ENCODE assay signal across 26 cellular contexts in genomic region chr2:34332813-34333212, GRCh38.
"Had no signal": no experiment of that assay in that cellular context is flagged by ENCODE, and none has a peak within 500 bp of the region (broad histone marks: within the 10 kb centered on the region; RNA-seq: fewer than 3 reads in every experiment).

No MANE protein-coding gene starts in this region.

- H2AFZ ChIP-seq: parathyroid adenoma had no signal

- ATAC-seq: effector memory CD8-positive, alpha-beta T cell; left lung; natural killer cell treated with Interleukin-12 subunit alpha and Interleukin-12 subunit beta and Interleukin-15 and Interleukin-18, amount 100 ng/mL, for 72 hours; sciatic nerve; stimulated activated effector memory CD8-positive, alpha-beta T cell treated with anti-CD3 and anti-CD28 coated beads, Interleukin-12 subunit alpha, Interleukin-12 subunit beta, amount 100 ng/mL, for 72 hours; stimulated activated naive CD8-positive, alpha-beta T cell treated with anti-CD3 and anti-CD28 coated beads, Interleukin-15, Interleukin-2, amounts not matched to agents 100 U/mL and 50 U/mL, for 24 hours had no signal

- H3K27me3 ChIP-seq: left lung, right atrium auricular region, tibial nerve, upper lobe of left lung, uterus had no signal

- H3K9me3 ChIP-seq: left lung, right atrium auricular region, thoracic aorta, tibial nerve, upper lobe of left lung, uterus had no signal

- DNase-seq: caudate nucleus; cerebellar nuclear complex; cortex of kidney; effector memory CD8-positive, alpha-beta T cell; head of caudate nucleus; kidney; left lung; stimulated activated CD4-positive, alpha-beta T cell treated with anti-CD3 and anti-CD28 coated beads, Interleukin-12 subunit alpha, Interleukin-12 subunit beta, amount 100 ng/mL, for 4 hours; stimulated activated CD4-positive, alpha-beta T cell treated with anti-CD3 and anti-CD28 coated beads, Interleukin-2, amount 100 ng/mL, for 24 hours; stimulated activated CD4-positive, alpha-beta T cell treated with anti-CD3 and anti-CD28 coated beads, Interleukin-4, amount 100 ng/mL, for 24 hours; stimulated activated naive CD8-positive, alpha-beta T cell treated with anti-CD3 and anti-CD28 coated beads, Interleukin-15, Interleukin-2, amounts not matched to agents 100 U/mL and 50 U/mL, for 24 hours; substantia nigra; upper lobe of left lung; uterus had no signal

- H3K27me3 Mint-ChIP-seq: effector memory CD8-positive, alpha-beta T cell; natural killer cell treated with Interleukin-12 subunit alpha and Interleukin-12 subunit beta and Interleukin-15 and Interleukin-18, amount 100 ng/mL, for 72 hours had no signal

- H3K79me2 ChIP-seq: parathyroid adenoma had no signal

- H3K4me2 ChIP-seq: smooth muscle cell had no signal

- H3K9ac ChIP-seq: parathyroid adenoma had no signal

- H3K36me3 ChIP-seq: left lung, right atrium auricular region, thoracic aorta, tibial nerve, upper lobe of left lung, uterus had no signal

- H3K27ac Mint-ChIP-seq: effector memory CD8-positive, alpha-beta T cell; natural killer cell treated with Interleukin-12 subunit alpha and Interleukin-12 subunit beta and Interleukin-15 and Interleukin-18, amount 100 ng/mL, for 72 hours; progenitor cell of endocrine pancreas; stimulated activated effector memory CD8-positive, alpha-beta T cell treated with anti-CD3 and anti-CD28 coated beads, Interleukin-12 subunit alpha, Interleukin-12 subunit beta, amount 100 ng/mL, for 72 hours had no signal

- H3K4me3 Mint-ChIP-seq: effector memory CD8-positive, alpha-beta T cell; natural killer cell treated with Interleukin-12 subunit alpha and Interleukin-12 subunit beta and Interleukin-15 and Interleukin-18, amount 100 ng/mL, for 72 hours; neural crest cell; stimulated activated effector memory CD8-positive, alpha-beta T cell treated with anti-CD3 and anti-CD28 coated beads, Interleukin-12 subunit alpha, Interleukin-12 subunit beta, amount 100 ng/mL, for 72 hours had no signal

- H3K36me3 Mint-ChIP-seq: natural killer cell treated with Interleukin-12 subunit alpha and Interleukin-12 subunit beta and Interleukin-15 and Interleukin-18, amount 100 ng/mL, for 72 hours; stimulated activated effector memory CD8-positive, alpha-beta T cell treated with anti-CD3 and anti-CD28 coated beads, Interleukin-12 subunit alpha, Interleukin-12 subunit beta, amount 100 ng/mL, for 72 hours had no signal

- FAIRE-seq: endometrium, frontal cortex, kidney had no signal

- H3K4me3 ChIP-seq: left lung, right atrium auricular region, smooth muscle cell, thoracic aorta, tibial nerve, upper lobe of left lung, uterus had no signal

- H3K27ac ChIP-seq: left lung, parathyroid adenoma, right atrium auricular region, thoracic aorta, tibial nerve, upper lobe of left lung, uterus had no signal

- H3K4me1 ChIP-seq: left lung, parathyroid adenoma, right atrium auricular region, tibial nerve, upper lobe of left lung, uterus had no signal

- H3K4me1 Mint-ChIP-seq: neural crest cell; stimulated activated effector memory CD8-positive, alpha-beta T cell treated with anti-CD3 and anti-CD28 coated beads, Interleukin-12 subunit alpha, Interleukin-12 subunit beta, amount 100 ng/mL, for 72 hours had no signal
